1 cellular context compared by ENCODE assay signal in genomic region chr15:65312400-65312916, GRCh38.
TF ChIP-seq lines count a peak whose summit lies in the region.

No MANE protein-coding gene starts in this region.

TF ChIP-seq in GM23338, 12 proteins besides CTCF, POLR2A, EP300 and RAD21 (continued from another document):
- no peak for TF ChIP-seq ETS1 (IDR thresholded peaks at IDR 0.05)
- TF ChIP-seq ZNF114 (CRISPR knock-in tag; IDR thresholded peaks at IDR 0.05) = no peak
- no peak for TF ChIP-seq EZH2phosphoT487 (IDR thresholded peaks at IDR 0.05; ENCODE audit: unreplicated experiment)
- TF ChIP-seq STAT1 (IDR thresholded peaks at IDR 0.05; ENCODE audit: unreplicated experiment) = no peak
- TF ChIP-seq NANOG (IDR thresholded peaks at IDR 0.05; ENCODE audit: borderline replicate concordance) = no peak
- no peak for TF ChIP-seq POLR2AphosphoS5 (IDR thresholded peaks at IDR 0.05; ENCODE audit: low read depth)
